In the genomic region with DNA sequence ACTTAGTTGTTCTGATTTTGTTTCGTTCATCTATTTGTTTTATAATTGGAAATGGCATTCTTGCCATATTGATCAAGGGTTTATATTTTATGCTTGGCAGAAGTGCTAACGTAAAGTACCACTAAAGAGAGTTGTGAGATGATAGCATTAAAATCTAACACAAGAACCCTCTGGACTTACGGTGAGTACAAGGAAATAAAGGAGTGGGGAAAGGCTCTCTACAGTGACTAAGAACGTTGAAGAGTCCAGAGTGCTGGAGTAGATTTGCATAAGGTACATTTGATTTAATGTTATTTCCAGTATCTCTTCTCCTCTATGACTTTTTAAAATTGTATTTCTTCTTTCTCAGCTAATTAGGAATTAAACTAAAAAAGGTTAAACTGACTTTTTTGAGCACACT, we compare ENCODE assay signal across 23 cellular contexts.
"Had no signal": no experiment of that assay in that cellular context is flagged by ENCODE, and none has a peak within 500 bp of the region (broad histone marks: within the 10 kb centered on the region; RNA-seq: fewer than 3 reads in every experiment).

No MANE protein-coding gene starts in this region.

- H3K36me3 ChIP-seq: colonic mucosa, esophagus muscularis mucosa, esophagus squamous epithelium, gastrocnemius medialis, heart right ventricle had no signal

- H3K4me3 ChIP-seq: colonic mucosa, coronary artery, dorsolateral prefrontal cortex, esophagus muscularis mucosa, esophagus squamous epithelium, gastrocnemius medialis, gastroesophageal sphincter, heart left ventricle, heart right ventricle had no signal

- H3K27me3 ChIP-seq: colonic mucosa, esophagus muscularis mucosa, esophagus squamous epithelium, foreskin keratinocyte, gastrocnemius medialis, gastroesophageal sphincter, heart left ventricle, heart right ventricle had no signal

- H3K4me1 ChIP-seq: colonic mucosa, esophagus muscularis mucosa, esophagus squamous epithelium, foreskin keratinocyte, gastroesophageal sphincter, heart left ventricle had no signal

- ATAC-seq: effector memory CD8-positive, alpha-beta T cell; esophagus mucosa; foreskin keratinocyte; gastrocnemius medialis; gastroesophageal sphincter; heart left ventricle; heart right ventricle had no signal

- DNase-seq: colonic mucosa; cortex of kidney; dermis blood vessel endothelial cell; dorsolateral prefrontal cortex; effector CD4-positive, alpha-beta T cell; effector CD8-positive, alpha-beta T cell; effector memory CD4-positive, alpha-beta T cell; effector memory CD8-positive, alpha-beta T cell; endodermal cell; erythroblast; esophagus squamous epithelium; foreskin fibroblast; foreskin keratinocyte; gastrocnemius medialis; glutamatergic neuron; head of caudate nucleus; heart left ventricle; heart right ventricle had no signal

- H3K27ac ChIP-seq: colonic mucosa, coronary artery, epithelial cell of prostate, esophagus muscularis mucosa, esophagus squamous epithelium, foreskin keratinocyte, gastroesophageal sphincter, heart left ventricle, heart right ventricle had no signal

- H3K9me3 ChIP-seq: colonic mucosa, esophagus muscularis mucosa, esophagus squamous epithelium, gastrocnemius medialis, gastroesophageal sphincter, heart left ventricle, heart right ventricle had no signal
